9 cellular contexts compared by ENCODE assay signal in the genomic region with DNA sequence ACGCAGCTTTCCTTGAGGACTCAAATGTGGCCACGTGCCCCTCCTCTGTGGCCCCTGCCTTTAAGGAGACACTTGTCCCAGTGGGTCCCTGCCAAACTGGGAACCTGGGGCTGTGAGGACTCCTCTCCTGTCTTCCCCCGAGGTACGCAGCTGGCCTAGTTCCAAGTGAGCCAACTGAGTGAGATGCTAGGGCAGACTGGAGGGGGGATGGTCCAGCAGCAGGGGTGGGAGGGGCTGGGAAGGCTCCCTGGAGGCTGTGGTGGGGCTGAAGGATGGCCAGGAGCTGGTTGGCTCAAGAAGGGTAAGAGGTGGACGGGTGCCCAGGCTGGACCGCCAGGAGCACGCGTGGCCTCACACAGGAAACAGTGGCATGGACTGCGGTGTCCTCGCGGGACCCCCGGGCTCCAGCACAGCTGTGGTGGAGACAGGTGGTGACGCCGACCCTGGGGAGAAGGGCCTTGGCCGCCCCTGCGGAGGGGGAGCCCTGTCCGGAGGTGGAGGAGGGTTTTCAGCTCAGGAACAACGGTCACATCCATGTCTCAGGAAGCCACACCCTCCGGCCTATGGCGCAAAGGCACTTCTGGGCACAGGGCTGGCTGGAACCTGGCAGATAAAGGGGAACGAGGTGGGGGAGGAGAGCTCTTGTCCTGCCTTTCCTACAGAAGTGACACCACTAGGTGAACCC. TPM values are rescaled to one million over a fixed set of nuclear protein-coding genes. Genes with fewer than 3 reads are reported as not detected.
DNase-seq lines count a peak whose midpoint lies in the region; ATAC-seq and TF ChIP-seq lines count a peak whose summit lies in the region.
"Had no signal": no experiment of that assay in that cellular context is flagged by ENCODE, and none has a peak within 500 bp of the region (broad histone marks: within the 10 kb centered on the region; RNA-seq: fewer than 3 reads in every experiment).

No MANE protein-coding gene starts in this region.

- H2AK5ac ChIP-seq in IMR-90 (ENCODE audit: low read depth, low read length) = peak overlapping the region; percentile 97

- H3K9me3 ChIP-seq in AG04450 (ENCODE audit: control insufficient read depth, insufficient read depth, low read length) = no peaks in the 10 kb centered on the region; the same call in 1 of the 2 replicates
- H3K9me3 ChIP-seq in IMR-90 (ENCODE audit: control insufficient read depth, insufficient read depth, low read length) = no peaks in the 10 kb centered on the region
- H3K9me3 ChIP-seq in naive thymus-derived CD4-positive, alpha-beta T cell (ENCODE audit: control insufficient read depth in 2 of 3, low read length in 3 of 3) = no peaks in the 10 kb centered on the region
- H3K9me3 ChIP-seq: testis had no signal

- no peak for DNase-seq in AG04450 (ENCODE audit: low read depth, low spot score)
- no peak for DNase-seq in IMR-90
- DNase-seq in naive thymus-derived CD4-positive, alpha-beta T cell = no peak
- no peak for DNase-seq in superior temporal gyrus (ENCODE audit: extremely low spot score)
- DNase-seq in COR-L47 (lab: John Stamatoyannopoulos, UW) = no peak
- DNase-seq in activated CD4-positive, alpha-beta T cell treated with anti-CD3 and anti-CD28 coated beads for 48 hours = no peak
- DNase-seq: testis had no signal

- intact Hi-C loops in IMR-90 (cut with micrococcal nuclease) = loop anchor here (5.0 kb wide), 1 partner anchor 38 kb away; no protein-coding TSS in a partner anchor
- intact Hi-C loops in dendritic cell treated with granulocyte-macrophage colony-stimulating factor and Interleukin-4, amounts not matched to agents 40 ng/mL and 50 ng/mL, for 4 days (cut with micrococcal nuclease) = no loop called here
- intact Hi-C loops in naive thymus-derived CD4-positive, alpha-beta T cell (cut with micrococcal nuclease) = no loop called here

- ATAC-seq in IMR-90 (ENCODE audit: low read depth) (no peak), GM19324 (IDR thresholded peaks at IDR 0.05; ENCODE audit: low FRiP score, unreplicated experiment) (no peak)
- peak; percentile 49 for ATAC-seq in naive thymus-derived CD4-positive, alpha-beta T cell

- dilution Hi-C loops in IMR-90 (cut with HindIII; ENCODE audit: low sequenced_read_pairs, unreplicated experiment) = no loop called here

- peak overlapping the region; percentile 47 to 56; a peak in 3 of 4 replicates for H4K8ac ChIP-seq in IMR-90 (ENCODE audit: low read depth in 2 of 2, low read length in 2 of 2)

- no TSS peak for BruUV-seq in IMR-90 (replicated peaks; lab: Mats Ljungman, UMichigan)

- H2AK9ac ChIP-seq in IMR-90 (replicated peaks; ENCODE audit: low read depth, low read length, poor library complexity) = peak overlapping the region; percentile 18

- H3K27me3 ChIP-seq in AG04450 (ENCODE audit: control insufficient read depth, insufficient read depth, low read length) = no peaks in the 10 kb centered on the region
- H3K27me3 ChIP-seq in IMR-90 (ENCODE audit: control insufficient read depth, insufficient read depth, low read length) = no peaks in the 10 kb centered on the region
- H3K27me3 ChIP-seq in naive thymus-derived CD4-positive, alpha-beta T cell (ENCODE audit: control insufficient read depth in 2 of 2, insufficient read depth in 2 of 2, low read length in 2 of 2) = no peaks in the 10 kb centered on the region
- H3K27me3 ChIP-seq: testis had no signal

- H3K4me3 Mint-ChIP-seq in dendritic cell treated with granulocyte-macrophage colony-stimulating factor and Interleukin-4, amounts not matched to agents 40 ng/mL and 50 ng/mL, for 4 days = peak overlapping the region; percentile 30
- H3K4me3 Mint-ChIP-seq in naive thymus-derived CD4-positive, alpha-beta T cell = no peak overlapping the region

- H3K9me1 ChIP-seq in IMR-90 (ENCODE audit: insufficient read depth, low read length) = peaks cover 48% of the 10 kb centered on the region

- H3K79me1 ChIP-seq in IMR-90 (ENCODE audit: low read depth in 1 of 2, low read length in 2 of 2) = peaks cover 40 to 94% of the 10 kb centered on the region in 2 experiments

- 0 out of 2 replicates have a peak overlapping the region, but pooled peaks have one; percentile 14 for H3K56ac ChIP-seq in IMR-90 (ENCODE audit: extremely low read depth, insufficient read depth, low read length)

- no peaks in the 10 kb centered on the region for H3K27me3 Mint-ChIP-seq in dendritic cell treated with granulocyte-macrophage colony-stimulating factor and Interleukin-4, amounts not matched to agents 40 ng/mL and 50 ng/mL, for 4 days
- no peaks in the 10 kb centered on the region for H3K27me3 Mint-ChIP-seq in naive thymus-derived CD4-positive, alpha-beta T cell

- in situ Hi-C loops in IMR-90 (cut with MboI; ENCODE audit: low sequenced_read_pairs) = no loop called here

- no peaks in the 10 kb centered on the region for H3K9me3 Mint-ChIP-seq in dendritic cell treated with granulocyte-macrophage colony-stimulating factor and Interleukin-4, amounts not matched to agents 40 ng/mL and 50 ng/mL, for 4 days
- no peaks in the 10 kb centered on the region for H3K9me3 Mint-ChIP-seq in naive thymus-derived CD4-positive, alpha-beta T cell

- peak overlapping the region; percentile 53 for H2AFZ ChIP-seq in IMR-90 (replicated peaks; ENCODE audit: low read length, poor library complexity)

- peaks cover 16% of the 10 kb centered on the region for H3K36me3 ChIP-seq in IMR-90 (ENCODE audit: control insufficient read depth, insufficient read depth, low read length)
- peaks cover 0 to 21% (median 0%) of the 10 kb centered on the region in 3 experiments for H3K36me3 ChIP-seq in naive thymus-derived CD4-positive, alpha-beta T cell (ENCODE audit: control insufficient read depth in 2 of 3, insufficient read depth in 3 of 3, low read length in 3 of 3)

- no peak overlapping the region for H3K4me3 ChIP-seq in AG04450 (ENCODE audit: low read depth, low read length)
- H3K4me3 ChIP-seq in IMR-90 (ENCODE audit: insufficient read depth, low read depth, low read length) = no peak overlapping the region
- no peak overlapping the region for H3K4me3 ChIP-seq in naive thymus-derived CD4-positive, alpha-beta T cell (ENCODE audit: low read length)
- H3K4me3 ChIP-seq: testis had no signal

- H3K27ac Mint-ChIP-seq in dendritic cell treated with granulocyte-macrophage colony-stimulating factor and Interleukin-4, amounts not matched to agents 40 ng/mL and 50 ng/mL, for 4 days = peak overlapping the region; percentile 11
- peak overlapping the region in 3 of 9 donors; percentile 11 to 71 (median 20) for H3K27ac Mint-ChIP-seq in naive thymus-derived CD4-positive, alpha-beta T cell

- 51% methylated on average over 3 of the region's 21 CpGs; no CpG with 5 or more reads in 1 of the 2 experiments for WGBS in IMR-90 (ENCODE audit: extremely low coverage in 2 of 2, insufficient read length in 1 of 2), 2 experiments

- H2BK20ac ChIP-seq in IMR-90 (ENCODE audit: low read depth, low read length) = peak overlapping the region; percentile 46; the same call in 1 of the 2 replicates

- no peak overlapping the region for H3K4me2 ChIP-seq in IMR-90 (ENCODE audit: low read depth, low read length)

- peaks cover 81% of the 10 kb centered on the region for H3K4me1 Mint-ChIP-seq in dendritic cell treated with granulocyte-macrophage colony-stimulating factor and Interleukin-4, amounts not matched to agents 40 ng/mL and 50 ng/mL, for 4 days (ENCODE audit: low read depth)
- H3K4me1 Mint-ChIP-seq in naive thymus-derived CD4-positive, alpha-beta T cell = peaks cover 16 to 46% (median 39%) of the 10 kb centered on the region in 7 donors

- TF ChIP-seq RAD21 in IMR-90 (IDR thresholded peaks at IDR 0.05; ENCODE audit: low read length) = no peak

- peak overlapping the region; percentile 90 for H3K4ac ChIP-seq in IMR-90 (ENCODE audit: low read depth, low read length)

- peak overlapping the region; percentile 49; the same call in 1 of the 2 replicates for H4K5ac ChIP-seq in IMR-90 (ENCODE audit: low read depth, low read length)

- H2BK120ac ChIP-seq in IMR-90 (ENCODE audit: low read depth, low read length) = peak overlapping the region; percentile 92

- H4K20me1 ChIP-seq in IMR-90 (ENCODE audit: insufficient read depth, low read length) = peaks cover 81% of the 10 kb centered on the region

- H4K91ac ChIP-seq in IMR-90 (ENCODE audit: insufficient read depth, low read depth, low read length) = peak overlapping the region; percentile 81

- CTCF ChIA-PET in AG04450 (lab: Charles Lee) = interaction anchor here (0.8 to 2.8 kb wide), 2 partner anchors 15 to 18 kb away, joined by 6 to 26 read pairs; no protein-coding TSS in a partner anchor
- CTCF ChIA-PET in IMR-90 (lab: Yijun Ruan, JAX) = interaction anchor here (2.2 kb wide), 1 partner anchor 15 kb away, joined by 6 read pairs; no protein-coding TSS in a partner anchor
- CTCF ChIA-PET in naive thymus-derived CD4-positive, alpha-beta T cell (lab: Charles Lee) = no interaction called here

- H3K23ac ChIP-seq in IMR-90 (ENCODE audit: low read depth, low read length) = peak overlapping the region; percentile 85

- POLR2A ChIA-PET in AG04450 (lab: Yijun Ruan, JAX) (no interaction called here), IMR-90 (lab: Charles Lee; ENCODE audit: unreplicated experiment) (no interaction called here)
- POLR2A ChIA-PET in naive thymus-derived CD4-positive, alpha-beta T cell (lab: Charles Lee) = no interaction called here

- TF ChIP-seq CTCF in AG04450 (IDR thresholded peaks at IDR 0.05; ENCODE audit: low read depth, low read length) (no peak), IMR-90 (conservative IDR thresholded peaks at IDR 0.05; ENCODE audit: low read depth, low read length) (no peak)

- H2BK15ac ChIP-seq in IMR-90 (ENCODE audit: low read depth, low read length) = peak overlapping the region; percentile 91; the same call in 2 of the 3 replicates

- H3K9ac ChIP-seq in IMR-90 (ENCODE audit: low read depth, low read length) = 0 out of 2 replicates have a peak overlapping the region, but pooled peaks have one; percentile 8

- H3K14ac ChIP-seq in IMR-90 (replicated peaks; ENCODE audit: low read depth, low read length) = peak overlapping the region; percentile 76; the same call in 1 of the 2 replicates

- H3K4me1 ChIP-seq in IMR-90 (ENCODE audit: control insufficient read depth, insufficient read depth, low read length) = peaks cover 35% of the 10 kb centered on the region
- H3K4me1 ChIP-seq in naive thymus-derived CD4-positive, alpha-beta T cell (ENCODE audit: control insufficient read depth in 2 of 2, insufficient read depth in 2 of 2, low read length in 2 of 2) = no peaks in the 10 kb centered on the region

- peaks cover 30% of the 10 kb centered on the region for H3K36me3 Mint-ChIP-seq in dendritic cell treated with granulocyte-macrophage colony-stimulating factor and Interleukin-4, amounts not matched to agents 40 ng/mL and 50 ng/mL, for 4 days (ENCODE audit: low read depth)
- H3K36me3 Mint-ChIP-seq in naive thymus-derived CD4-positive, alpha-beta T cell = peaks cover 0 to 9% (median 0%) of the 10 kb centered on the region in 5 donors

- H3K27ac ChIP-seq in AG04450 (ENCODE audit: low read depth, low read length) = peak overlapping the region; percentile 93
- peak overlapping the region; percentile 86 for H3K27ac ChIP-seq in IMR-90 (ENCODE audit: insufficient read depth, low read length)
- H3K27ac ChIP-seq in naive thymus-derived CD4-positive, alpha-beta T cell (ENCODE audit: low read depth, low read length) = no peak overlapping the region
- H3K27ac ChIP-seq: testis had no signal

- H3K18ac ChIP-seq in IMR-90 (ENCODE audit: low read depth, low read length) = peak overlapping the region; percentile 29; the same call in 1 of the 2 replicates

- TF ChIP-seq POLR2A in IMR-90 (IDR thresholded peaks at IDR 0.05; ENCODE audit: low read depth, low read length) = no peak

- peak overlapping the region; percentile 88 for H2BK5ac ChIP-seq in IMR-90 (ENCODE audit: low read depth, low read length, poor library complexity, severe bottlenecking)

RNA-seq across cellular contexts. Expression of gene MLLT1, which starts 45.8 kb away (rescaled TPM):
- 12.3 and 15.3 TPM in 2 replicates for polyA plus RNA-seq in AG04450 (2011; rRNA removed)
- 17.5 and 18.0 TPM in 2 replicates for polyA minus RNA-seq in AG04450 (2011; rRNA and poly(A)+ RNA removed)
- total RNA-seq in IMR-90 (2012; rRNA removed) = 1.3 and 1.7 TPM in 2 replicates
- 30.6 and 45.4 TPM in 2 replicates for polyA plus RNA-seq in IMR-90 (2012; rRNA removed)
- polyA plus RNA-seq in IMR-90 (2012; cell fraction: cytosol; rRNA removed) = 19.2 and 30.8 TPM in 2 replicates
- 39.7 and 78.9 TPM in 2 replicates for polyA plus RNA-seq in IMR-90 (2012; cell fraction: nucleus; rRNA removed; ENCODE audit: low replicate concordance)
- 10 to 100 TPM; 33.3 to 47.5 (median 39.0) TPM for total RNA-seq in naive thymus-derived CD4-positive, alpha-beta T cell
- polyA plus RNA-seq in naive thymus-derived CD4-positive, alpha-beta T cell = 1 to 10 TPM in 1 of 2 donors, under 1 TPM in 1; 0.57 to 1.8 TPM
